ENCODE assay signal across 12 cellular contexts in the genomic region with DNA sequence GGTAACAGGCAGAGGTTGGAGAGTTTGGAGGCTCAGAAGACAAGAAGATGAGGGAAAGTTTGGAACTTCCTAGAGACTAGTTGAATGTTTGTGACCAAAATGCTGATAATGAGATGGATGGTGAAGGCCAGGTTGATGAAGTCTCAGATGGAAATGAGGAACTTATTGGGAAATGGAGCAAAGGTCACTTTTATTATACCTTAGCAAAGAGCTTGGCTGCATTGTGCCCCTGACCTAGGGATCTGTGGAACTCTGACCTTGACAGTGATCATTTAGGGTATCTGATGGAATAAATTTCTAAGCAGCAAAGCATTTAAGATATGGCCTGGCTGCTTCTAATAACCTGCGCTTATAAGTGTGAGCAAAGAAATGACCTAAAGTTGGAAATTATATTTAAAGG. TPM values are rescaled to one million over a fixed set of nuclear protein-coding genes. Genes with fewer than 3 reads are reported as not detected.
"Had no signal": no experiment of that assay in that cellular context is flagged by ENCODE, and none has a peak within 500 bp of the region (broad histone marks: within the 10 kb centered on the region; RNA-seq: fewer than 3 reads in every experiment).

No MANE protein-coding gene starts in this region.

- FAIRE-seq: H1, H54 had no signal

- H3K9ac ChIP-seq: GM23248 had no signal

- H3K4me3 ChIP-seq: GM23248, GM23338, HAP-1 had no signal

- H3K4me2 ChIP-seq: GM23338 had no signal

- H3K4me1 ChIP-seq: HAP-1 had no signal

- H3K36me3 ChIP-seq: HAP-1 had no signal

- H2AFZ ChIP-seq: GM23248, GM23338 had no signal

- ATAC-seq: GM23338, HCT116 had no signal

- DNase-seq: GM23248, GOT3, H7, H9, HCEC 1CT, HFFc6 had no signal

- H3K27ac ChIP-seq: GM23248 had no signal

RNA-seq across cellular contexts. Expression of gene FAM3B, which starts 17.2 kb away (rescaled TPM):
- total RNA-seq: GM23248, H4, HFFc6 had no signal
- polyA plus RNA-seq: GM23248 had no signal
